In genomic region chr19:571127-571974, GRCh38 we compare ENCODE assay signal across 8 cellular contexts.
DNase-seq lines count a peak whose midpoint lies in the region; ATAC-seq, FAIRE-seq and TF ChIP-seq lines count a peak whose summit lies in the region.

No MANE protein-coding gene starts in this region.

- CTCF ChIA-PET in RWPE1 (lab: Yijun Ruan, JAX), result interaction anchor here (0.7 to 1.3 kb wide), 2 partner anchors 13 to 109 kb away, joined by 3 to 4 read pairs; no protein-coding TSS in a partner anchor

- POLR2A ChIA-PET in RWPE1 (lab: Yijun Ruan, JAX; ENCODE audit: low non-redundant PET), result interaction anchor here (0.5 kb wide), 1 partner anchor 15 kb away, joined by 4 read pairs; no protein-coding TSS in a partner anchor

- TF ChIP-seq CTCF in RWPE1 (conservative IDR thresholded peaks at IDR 0.05; ENCODE audit: low read depth), result no peak

- DNase-seq in KG1 (lab: John Stamatoyannopoulos, UW) (peak; percentile 71), RWPE1 (ENCODE audit: low spot score) (no peak), astrocyte of the hippocampus (ENCODE audit: low read depth, low spot score) (peak; percentile 45), iPS-NIHi11 (ENCODE audit: low spot score) (peak; percentile 51), GM19240 (ENCODE audit: insufficient read length, low spot score) (no peak)
- DNase-seq in stimulated activated CD4-positive, alpha-beta T cell treated with anti-CD3 and anti-CD28 coated beads, Interleukin-2, amount 100 ng/mL, for 24 hours, result peak; percentile 54

- peak; percentile 92 for FAIRE-seq in G401.6 (lab: Jason Lieb, UNC)

- no peak for ATAC-seq in GM21526 (IDR thresholded peaks at IDR 0.05; ENCODE audit: low FRiP score, unreplicated experiment)

- H3K27ac ChIP-seq in RWPE1, result peak overlapping the region; percentile 99

Comparison
In these comparisons a context has a peak if more than half of its experiments do, and no peak if none do; other contexts are left out.
1. DNase-seq: peak in KG1 (single experiment), astrocyte of the hippocampus (single experiment), iPS-NIHi11 (single experiment) and stimulated activated CD4-positive, alpha-beta T cell treated with anti-CD3 and anti-CD28 coated beads, Interleukin-2, amount 100 ng/mL, for 24 hours (2 of 2); none in RWPE1 (single experiment) and GM19240 (single experiment).